Comparison of ENCODE assay signal across 11 cellular contexts in genomic region chr15:40281057-40281850, GRCh38. TPM values are rescaled to one million over a fixed set of nuclear protein-coding genes. Genes with fewer than 3 reads are reported as not detected.
DNase-seq lines count a peak whose midpoint lies in the region; ATAC-seq, FAIRE-seq and TF ChIP-seq lines count a peak whose summit lies in the region.
"Had no signal": no experiment of that assay in that cellular context is flagged by ENCODE, and none has a peak within 500 bp of the region (broad histone marks: within the 10 kb centered on the region; RNA-seq: fewer than 3 reads in every experiment).

No MANE protein-coding gene starts in this region.

- no peaks in the 10 kb centered on the region for H3K36me3 Mint-ChIP-seq in CD8-positive, alpha-beta T cell
- H3K36me3 Mint-ChIP-seq in osteocyte (ENCODE audit: unreplicated experiment), result no peaks in the 10 kb centered on the region

- H3K79me2 ChIP-seq in endothelial cell of umbilical vein (ENCODE audit: control insufficient read depth, insufficient read depth, low read length), result no peaks in the 10 kb centered on the region

- CTCF ChIA-PET in CD8-positive, alpha-beta T cell (lab: Charles Lee), result interaction anchor here (1.0 to 16.0 kb wide), 8 partner anchors 8 to 236 kb away, joined by 3 to 541 read pairs (median 71); partner anchors contain the start of genes CCDC9B, INAFM2 and PLCB2
- CTCF ChIA-PET in endothelial cell of umbilical vein (lab: Charles Lee), result interaction anchor here (0.7 to 20.1 kb wide), 14 partner anchors 9 to 235 kb away, joined by 3 to 879 read pairs (median 39); partner anchors contain the start of genes CCDC9B, DISP2, INAFM2 and PLCB2

- no peak overlapping the region for H3K27ac Mint-ChIP-seq in CD8-positive, alpha-beta T cell
- H3K27ac Mint-ChIP-seq in osteocyte (ENCODE audit: unreplicated experiment), result no peak overlapping the region

- POLR2A ChIA-PET in CD8-positive, alpha-beta T cell (lab: Charles Lee), result interaction anchor here (0.7 to 3.1 kb wide), 3 partner anchors 27 to 42 kb away, joined by 3 to 13 read pairs (median 7); partner anchors contain the start of genes INAFM2 and PLCB2
- POLR2A ChIA-PET in endothelial cell of umbilical vein (lab: Charles Lee), result no interaction called here

- no peaks in the 10 kb centered on the region for H3K9me3 ChIP-seq in CD8-positive, alpha-beta T cell (ENCODE audit: low read length)
- H3K9me3 ChIP-seq in NT2/D1 (ENCODE audit: insufficient read depth, low read length) (no peaks in the 10 kb centered on the region), endothelial cell of umbilical vein (replicated peaks; ENCODE audit: control insufficient read depth, insufficient read depth, low read length) (no peaks in the 10 kb centered on the region)
- H3K9me3 ChIP-seq: gastroesophageal sphincter had no signal

- TF ChIP-seq POLR2A in endothelial cell of umbilical vein (IDR thresholded peaks at IDR 0.05; ENCODE audit: low read depth, low read length), result no peak

- ATAC-seq in CD8-positive, alpha-beta T cell, result no peak
- ATAC-seq in esophagus mucosa, result no peak

- dilution Hi-C loops in endothelial cell of umbilical vein (cut with MboI; ENCODE audit: extremely low pct_ligation_motif_present, low sequenced_read_pairs), result no loop called here

- no peaks in the 10 kb centered on the region for H3K36me3 ChIP-seq in CD8-positive, alpha-beta T cell (ENCODE audit: insufficient read depth, low read length)
- H3K36me3 ChIP-seq in NT2/D1 (ENCODE audit: insufficient read depth, insufficient read length, low read length) (peaks cover 7% of the 10 kb centered on the region), endothelial cell of umbilical vein (ENCODE audit: control insufficient read depth in 2 of 2, extremely low read depth in 1 of 2, insufficient read depth in 2 of 2, low read length in 2 of 2) (no peaks in the 10 kb centered on the region)
- H3K36me3 ChIP-seq: gastroesophageal sphincter had no signal

- H3K4me1 Mint-ChIP-seq in CD8-positive, alpha-beta T cell (ENCODE audit: low read depth), result peaks cover 5% of the 10 kb centered on the region
- H3K4me1 Mint-ChIP-seq in osteocyte (ENCODE audit: unreplicated experiment), result peaks cover 28% of the 10 kb centered on the region

- no peak overlapping the region for H3K27ac ChIP-seq in CD8-positive, alpha-beta T cell (ENCODE audit: low read depth, low read length)
- no peak overlapping the region for H3K27ac ChIP-seq in endothelial cell of umbilical vein (ENCODE audit: insufficient read depth, low read depth, low read length)
- H3K27ac ChIP-seq: gastroesophageal sphincter had no signal

- H3K4me3 ChIP-seq in CD8-positive, alpha-beta T cell (ENCODE audit: low read depth, low read length), result no peak overlapping the region
- H3K4me3 ChIP-seq in NT2/D1 (ENCODE audit: insufficient read length, low read depth) (no peak overlapping the region), endothelial cell of umbilical vein (replicated peaks in 1 of 3; ENCODE audit: insufficient read depth in 1 of 3, low read depth in 1 of 3, low read length in 3 of 3) (no peak overlapping the region)

- peak overlapping the region; percentile 67 for H3K4me3 Mint-ChIP-seq in CD8-positive, alpha-beta T cell
- H3K4me3 Mint-ChIP-seq in osteocyte (ENCODE audit: unreplicated experiment), result peak overlapping the region; percentile 55

- H3K4me1 ChIP-seq in CD8-positive, alpha-beta T cell (ENCODE audit: insufficient read depth, low read length), result peaks cover 5% of the 10 kb centered on the region
- H3K4me1 ChIP-seq in NT2/D1 (ENCODE audit: insufficient read depth, insufficient read length) (peaks cover 10% of the 10 kb centered on the region), endothelial cell of umbilical vein (ENCODE audit: control insufficient read depth, extremely low read depth, insufficient read depth, low read length) (peaks cover 12% of the 10 kb centered on the region)

- H3K9me3 Mint-ChIP-seq in CD8-positive, alpha-beta T cell, result no peaks in the 10 kb centered on the region
- H3K9me3 Mint-ChIP-seq in osteocyte (ENCODE audit: unreplicated experiment), result no peaks in the 10 kb centered on the region

- H3K4me2 ChIP-seq in endothelial cell of umbilical vein (ENCODE audit: insufficient read depth, low read length), result no peak overlapping the region

- peaks cover 11% of the 10 kb centered on the region for H3K27me3 ChIP-seq in CD8-positive, alpha-beta T cell (ENCODE audit: insufficient read depth, low read length)
- H3K27me3 ChIP-seq in NT2/D1 (ENCODE audit: insufficient read depth, insufficient read length) (peaks cover 35% of the 10 kb centered on the region), endothelial cell of umbilical vein (ENCODE audit: control insufficient read depth in 2 of 2, insufficient read depth in 2 of 2, low read length in 2 of 2) (peaks cover 50 to 72% of the 10 kb centered on the region in 2 experiments)

- H3K27me3 Mint-ChIP-seq in CD8-positive, alpha-beta T cell (ENCODE audit: low read depth), result peaks cover 22% of the 10 kb centered on the region
- H3K27me3 Mint-ChIP-seq in osteocyte (ENCODE audit: unreplicated experiment), result peaks cover 34% of the 10 kb centered on the region

- H3K9ac ChIP-seq in NT2/D1 (ENCODE audit: insufficient read length, low read depth) (peak overlapping the region; percentile 83), endothelial cell of umbilical vein (replicated peaks; ENCODE audit: extremely low read depth, insufficient read depth, low read length) (no peak overlapping the region)

- no peak for DNase-seq in CD8-positive, alpha-beta T cell
- no peak for DNase-seq in NT2/D1 (ENCODE audit: low read depth, low spot score)
- DNase-seq in endothelial cell of umbilical vein (ENCODE audit: low read depth, low spot score), result no peak
- DNase-seq in osteocyte (ENCODE audit: extremely low spot score, unreplicated experiment), result no peak
- no peak for DNase-seq in NCI-H526 treated with DMSO at 0.1 percent for 48 hours (lab: John Stamatoyannopoulos, UW)
- no peak for DNase-seq in RPMI8226
- no peak for DNase-seq in ecto neural progenitor cell (ENCODE audit: low spot score)
- DNase-seq: small intestine had no signal

- no peak for TF ChIP-seq CTCF in CD8-positive, alpha-beta T cell (IDR thresholded peaks at IDR 0.05)
- TF ChIP-seq CTCF in endothelial cell of umbilical vein (IDR thresholded peaks at IDR 0.05; ENCODE audit: extremely low read depth in 1 of 2, insufficient read depth in 1 of 2, low read depth in 1 of 2, low read length in 2 of 2), result no peak
- TF ChIP-seq CTCF in osteocyte (IDR thresholded peaks at IDR 0.05), result no peak

- H3K9me1 ChIP-seq in endothelial cell of umbilical vein (replicated peaks; ENCODE audit: control insufficient read depth, extremely low read depth, insufficient read depth, low read length), result no peaks in the 10 kb centered on the region

- no peaks in the 10 kb centered on the region for H4K20me1 ChIP-seq in endothelial cell of umbilical vein (replicated peaks; ENCODE audit: control insufficient read depth, extremely low read depth, insufficient read depth, low read length)

- intact Hi-C loops in CD8-positive, alpha-beta T cell (cut with DNase I, micrococcal nuclease), result loop anchor here in 1 of 2 experiments (10.0 kb wide), 1 partner anchor 1846 kb away; no protein-coding TSS in a partner anchor
- intact Hi-C loops in endothelial cell of umbilical vein (cut with micrococcal nuclease), result no loop called here

- no peak for FAIRE-seq in endothelial cell of umbilical vein (lab: Jason Lieb, UNC)
- FAIRE-seq: small intestine had no signal

- BruUV-seq in endothelial cell of umbilical vein (replicated peaks; lab: Mats Ljungman, UMichigan), result no TSS peak

- H2AFZ ChIP-seq in endothelial cell of umbilical vein (ENCODE audit: low read depth, low read length), result no peak overlapping the region

RNA-seq across cellular contexts. Expression of gene ANKRD63, which starts 1.6 kb away (rescaled TPM):
- total RNA-seq in CD8-positive, alpha-beta T cell, result not detected
- not detected in 2 replicates for total RNA-seq in endothelial cell of umbilical vein
- polyA plus RNA-seq in endothelial cell of umbilical vein, result not detected in 2 replicates
- polyA plus RNA-seq in endothelial cell of umbilical vein (2011; cell fraction: cytosol; rRNA removed), result not detected in 2 replicates
- polyA plus RNA-seq in endothelial cell of umbilical vein (2011; cell fraction: nucleus; rRNA removed), result not detected in 2 replicates
- polyA plus RNA-seq in endothelial cell of umbilical vein (2012), result not detected in 2 replicates
- not detected in 2 replicates for polyA minus RNA-seq in endothelial cell of umbilical vein
- 0.82 TPM for polyA minus RNA-seq in endothelial cell of umbilical vein (2011; cell fraction: cytosol; rRNA and poly(A)+ RNA removed)
- polyA minus RNA-seq in endothelial cell of umbilical vein (2011; cell fraction: nucleus; rRNA and poly(A)+ RNA removed), result not detected in 2 replicates
- 0.30 and 0.42 TPM in 2 replicates for total RNA-seq in osteocyte
- not detected for total RNA-seq in esophagus mucosa
- total RNA-seq: lung microvascular endothelial cell had no signal

RNA-seq across cellular contexts. Expression of gene PLCB2, which starts 26.5 kb away (rescaled TPM):
- total RNA-seq in CD8-positive, alpha-beta T cell, result 100 to 1,000 TPM; 154 to 167 TPM
- 1.5 and 4.3 TPM in 2 replicates for total RNA-seq in endothelial cell of umbilical vein
- polyA plus RNA-seq in endothelial cell of umbilical vein, result 1.6 and 1.9 TPM in 2 replicates
- polyA plus RNA-seq in endothelial cell of umbilical vein (2011; cell fraction: cytosol; rRNA removed), result 1.2 TPM in 2 replicates
- 6.7 and 10.9 TPM in 2 replicates for polyA plus RNA-seq in endothelial cell of umbilical vein (2011; cell fraction: nucleus; rRNA removed)
- 1.8 and 3.1 TPM in 2 replicates for polyA plus RNA-seq in endothelial cell of umbilical vein (2012)
- polyA minus RNA-seq in endothelial cell of umbilical vein, result 1.2 and 1.6 TPM in 2 replicates
- 4.4 TPM for polyA minus RNA-seq in endothelial cell of umbilical vein (2011; cell fraction: cytosol; rRNA and poly(A)+ RNA removed)
- polyA minus RNA-seq in endothelial cell of umbilical vein (2011; cell fraction: nucleus; rRNA and poly(A)+ RNA removed), result 2.0 and 2.4 TPM in 2 replicates
- total RNA-seq in osteocyte, result 0.40 and 1.2 TPM in 2 replicates
- total RNA-seq in esophagus mucosa, result 4.2 TPM

RNA-seq across cellular contexts. Expression of gene INAFM2, which starts 42.2 kb away (rescaled TPM):
- total RNA-seq in CD8-positive, alpha-beta T cell, result 1 to 10 TPM; 4.3 to 8.1 TPM
- total RNA-seq in endothelial cell of umbilical vein (23.6 and 24.1 TPM in 2 replicates), osteocyte (69.0 and 70.3 TPM in 2 replicates), esophagus mucosa (7.1 TPM)
- polyA plus RNA-seq in endothelial cell of umbilical vein, result 9.4 and 10.4 TPM in 2 replicates
- 11.7 and 14.2 TPM in 2 replicates for polyA plus RNA-seq in endothelial cell of umbilical vein (2011; cell fraction: cytosol; rRNA removed)
- 11.1 and 12.5 TPM in 2 replicates for polyA plus RNA-seq in endothelial cell of umbilical vein (2011; cell fraction: nucleus; rRNA removed)
- polyA plus RNA-seq in endothelial cell of umbilical vein (2012), result 11.4 and 13.4 TPM in 2 replicates
- 10.0 and 13.4 TPM in 2 replicates for polyA minus RNA-seq in endothelial cell of umbilical vein
- polyA minus RNA-seq in endothelial cell of umbilical vein (2011; cell fraction: cytosol; rRNA and poly(A)+ RNA removed), result 3.3 TPM
- polyA minus RNA-seq in endothelial cell of umbilical vein (2011; cell fraction: nucleus; rRNA and poly(A)+ RNA removed), result 5.5 and 6.1 TPM in 2 replicates

RNA-seq across cellular contexts. Expression of gene PAK6, which starts 42.4 kb away (rescaled TPM):
- total RNA-seq in CD8-positive, alpha-beta T cell, result 1 to 10 TPM in 1 of 2 experiments, under 1 TPM in 1; 0.64 to 1.1 TPM
- total RNA-seq in endothelial cell of umbilical vein (not detected in 2 replicates), osteocyte (not detected in 2 replicates), esophagus mucosa (25.3 TPM)
- not detected in 2 replicates for polyA plus RNA-seq in endothelial cell of umbilical vein
- not detected in 2 replicates for polyA plus RNA-seq in endothelial cell of umbilical vein (2011; cell fraction: cytosol; rRNA removed)
- not detected in 2 replicates for polyA plus RNA-seq in endothelial cell of umbilical vein (2011; cell fraction: nucleus; rRNA removed)
- not detected in 2 replicates for polyA plus RNA-seq in endothelial cell of umbilical vein (2012)
- polyA minus RNA-seq in endothelial cell of umbilical vein, result not detected in 2 replicates
- not detected for polyA minus RNA-seq in endothelial cell of umbilical vein (2011; cell fraction: cytosol; rRNA and poly(A)+ RNA removed)
- polyA minus RNA-seq in endothelial cell of umbilical vein (2011; cell fraction: nucleus; rRNA and poly(A)+ RNA removed), result not detected in 2 replicates
- total RNA-seq: lung microvascular endothelial cell had no signal

RNA-seq across cellular contexts. Expression of gene CCDC9B, which starts 59.5 kb away (rescaled TPM):
- 1 to 10 TPM in 1 of 2 experiments, under 1 TPM in 1; 0.60 to 1.1 TPM for total RNA-seq in CD8-positive, alpha-beta T cell
- 46.0 and 47.3 TPM in 2 replicates for total RNA-seq in endothelial cell of umbilical vein
- polyA plus RNA-seq in endothelial cell of umbilical vein, result 4.8 and 7.6 TPM in 2 replicates
- polyA plus RNA-seq in endothelial cell of umbilical vein (2011; cell fraction: cytosol; rRNA removed), result 6.1 and 7.0 TPM in 2 replicates
- polyA plus RNA-seq in endothelial cell of umbilical vein (2011; cell fraction: nucleus; rRNA removed), result 65.5 and 69.4 TPM in 2 replicates
- 32.0 and 33.5 TPM in 2 replicates for polyA plus RNA-seq in endothelial cell of umbilical vein (2012)
- polyA minus RNA-seq in endothelial cell of umbilical vein, result 24.9 and 26.7 TPM in 2 replicates
- 1.3 TPM for polyA minus RNA-seq in endothelial cell of umbilical vein (2011; cell fraction: cytosol; rRNA and poly(A)+ RNA removed)
- 28.5 and 32.2 TPM in 2 replicates for polyA minus RNA-seq in endothelial cell of umbilical vein (2011; cell fraction: nucleus; rRNA and poly(A)+ RNA removed)
- total RNA-seq in osteocyte, result 18.0 and 21.6 TPM in 2 replicates
- total RNA-seq in esophagus mucosa, result 21.3 TPM

Comparison
In these comparisons a context has a peak if more than half of its experiments do, and no peak if none do; other contexts are left out.
1. RNA of gene PLCB2, which starts 26.5 kb away (total RNA-seq): 154 to 167 TPM in CD8-positive, alpha-beta T cell; 4.2 TPM in esophagus mucosa (single experiment), 1.5 to 4.3 TPM in endothelial cell of umbilical vein and 0.40 to 1.2 TPM in osteocyte; every median in the first group is over 10 times any median in the second.